23 cellular contexts compared by ENCODE assay signal in genomic region chr5:93805616-93806393, GRCh38.
"Had no signal": no experiment of that assay in that cellular context is flagged by ENCODE, and none has a peak within 500 bp of the region (broad histone marks: within the 10 kb centered on the region; RNA-seq: fewer than 3 reads in every experiment).

No MANE protein-coding gene starts in this region.

- H3K36me3 ChIP-seq: gastroesophageal sphincter, tibial nerve had no signal

- DNase-seq: activated CD4-positive, alpha-beta memory T cell treated with anti-CD3 and anti-CD28 coated beads, Interleukin-2, amount 10 ng/mL, durations not matched to agents 7 days and 5 days; activated CD4-positive, alpha-beta T cell treated with anti-CD3 and anti-CD28 coated beads for 1 hour; activated CD4-positive, alpha-beta T cell treated with anti-CD3 and anti-CD28 coated beads, Interleukin-2, amount 10 ng/mL, durations not matched to agents 7 days and 5 days; activated CD8-positive, alpha-beta memory T cell treated with anti-CD3 and anti-CD28 coated beads, Interleukin-2, amount 50 U/mL, for 48 hours; activated gamma-delta T cell treated with Interleukin-2 at 50 U/mL for 16 hours; activated naive CD4-positive, alpha-beta T cell treated with anti-CD3 and anti-CD28 coated beads, Interleukin-2, amount 50 U/mL, for 16 hours; activated T-cell treated with anti-CD3 and anti-CD28 coated beads, Interleukin-2, amount 50 U/mL, for 24 hours; amygdala; caudate nucleus; left cardiac atrium; mammary epithelial cell; naive B cell; nephron progenitor cell; nucleus accumbens; right cardiac atrium; stimulated activated CD4-positive, alpha-beta T cell treated with anti-CD3 and anti-CD28 coated beads, Interleukin-15, amount 100 ng/mL, for 24 hours; stimulated activated CD4-positive, alpha-beta T cell treated with anti-CD3 and anti-CD28 coated beads, Interleukin-2, amount 100 ng/mL, for 24 hours; stimulated activated naive CD4-positive, alpha-beta T cell; T1000 had no signal

- H3K27ac ChIP-seq: gastroesophageal sphincter, hepatocyte, parathyroid adenoma, tibial nerve had no signal

- H3K4me2 ChIP-seq: hepatocyte had no signal

- H3K4me3 ChIP-seq: gastroesophageal sphincter, hepatocyte, tibial nerve had no signal

- H3K9ac ChIP-seq: parathyroid adenoma had no signal

- H2AFZ ChIP-seq: hepatocyte, parathyroid adenoma had no signal

- H3K27me3 ChIP-seq: gastroesophageal sphincter, hepatocyte, tibial nerve had no signal

- H3K9me3 ChIP-seq: gastroesophageal sphincter, tibial nerve had no signal
